ENCODE assay signal across 16 cellular contexts in the genomic region with DNA sequence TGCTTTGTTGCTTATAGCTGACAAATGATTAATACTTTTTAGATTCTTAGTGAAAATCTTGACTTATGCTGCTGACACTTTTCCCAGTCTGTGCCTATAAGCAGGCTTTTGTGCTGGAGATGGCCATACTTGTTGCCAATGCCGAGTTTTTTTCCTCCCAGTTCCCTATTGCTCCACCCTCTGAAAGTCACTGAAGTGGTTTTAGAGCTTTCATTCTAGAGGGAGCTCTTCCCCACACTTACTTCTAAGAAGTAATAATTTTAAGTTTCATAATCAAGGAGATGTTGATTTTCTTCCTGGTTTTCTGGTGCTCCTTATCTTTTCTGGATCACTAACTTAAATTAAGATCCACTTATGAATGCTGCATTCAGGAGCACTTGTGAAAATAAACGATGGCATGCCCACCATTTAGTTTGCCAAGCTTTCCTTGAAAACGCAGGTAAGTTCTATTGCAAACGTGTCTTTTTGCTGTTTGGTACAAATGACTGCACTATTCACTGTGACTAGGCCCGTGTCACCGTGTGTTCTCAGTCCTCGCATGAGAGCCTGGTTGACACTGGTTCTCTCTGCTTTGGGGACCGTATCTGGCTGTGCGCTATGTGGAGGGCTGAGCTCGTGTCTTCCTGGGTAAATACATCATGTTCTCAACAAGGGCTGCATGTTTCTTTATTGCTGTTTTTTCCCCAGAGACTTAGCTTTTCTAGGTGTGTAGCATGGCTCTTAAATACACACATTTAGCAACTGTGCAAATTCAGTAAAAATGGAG. TPM values are rescaled to one million over a fixed set of nuclear protein-coding genes. Genes with fewer than 3 reads are reported as not detected.
A peak's percentile ranks its signal among the peaks of the same experiment; 100 is the strongest.
DNase-seq lines count a peak whose midpoint lies in the region; ATAC-seq and TF ChIP-seq lines count a peak whose summit lies in the region.
"Had no signal": no experiment of that assay in that cellular context is flagged by ENCODE, and none has a peak within 500 bp of the region (broad histone marks: within the 10 kb centered on the region; RNA-seq: fewer than 3 reads in every experiment).

No MANE protein-coding gene starts in this region.

- H3K9me3 Mint-ChIP-seq in MCF 10A (ENCODE audit: unreplicated experiment) = no peaks in the 10 kb centered on the region

- no peak overlapping the region for H3K4me3 ChIP-seq in fibroblast of the aortic adventitia (ENCODE audit: low read depth, low read length)
- H3K4me3 ChIP-seq: skin epidermis had no signal

- DNase-seq in ELR (ENCODE audit: low read depth) = peak; percentile 6
- DNase-seq in OCI-M1 (lab: John Stamatoyannopoulos, UW) = peak; percentile 47
- DNase-seq in fibroblast of the aortic adventitia (ENCODE audit: low read depth) = peak; percentile 32
- no peak for DNase-seq in activated CD8-positive, alpha-beta memory T cell treated with anti-CD3 and anti-CD28 coated beads for 24 hours
- no peak for DNase-seq in MCF 10A (ENCODE audit: unreplicated experiment)
- DNase-seq: H7; NK-92 treated with Interleukin-12 subunit alpha and Interleukin-12 subunit beta, amount 100 ng/mL, for 24 hours; nucleus accumbens; stimulated activated naive CD4-positive, alpha-beta T cell treated with Interleukin-2 at 50 U/mL for 16 hours had no signal

- intact Hi-C loops in MCF 10A (cut with micrococcal nuclease) = no loop called here

- TF ChIP-seq CTCF in 22Rv1 (IDR thresholded peaks at IDR 0.05) (peak; percentile 3; the same call in 1 of the 2 replicates), fibroblast of the aortic adventitia (IDR thresholded peaks at IDR 0.05; ENCODE audit: insufficient read depth, low read length) (no peak), MCF 10A (IDR thresholded peaks at IDR 0.05; ENCODE audit: unreplicated experiment) (no peak)

- BruUV-seq in MCF 10A (replicated peaks; lab: Mats Ljungman, UMichigan) = no TSS peak

- ATAC-seq in SK-N-SH treated with all-trans-retinoic acid at 6 μM for 48 hours (no peak), GM19328 (IDR thresholded peaks at IDR 0.05; ENCODE audit: unreplicated experiment) (no peak)

- H3K4me3 Mint-ChIP-seq in MCF 10A (ENCODE audit: unreplicated experiment) = no peak overlapping the region

- peaks cover 14% of the 10 kb centered on the region for H3K36me3 Mint-ChIP-seq in MCF 10A (ENCODE audit: insufficient read depth, unreplicated experiment)

- H3K27ac ChIP-seq in 22Rv1 = no peak overlapping the region
- H3K27ac ChIP-seq: skin epidermis had no signal

- H3K4me1 Mint-ChIP-seq in MCF 10A (ENCODE audit: insufficient read depth, unreplicated experiment) = peaks cover 6% of the 10 kb centered on the region

- no peak overlapping the region for H3K27ac Mint-ChIP-seq in MCF 10A (ENCODE audit: low read depth, unreplicated experiment)

- POLR2A ChIA-PET in MCF 10A (lab: Yijun Ruan, JAX) = interaction anchor here (0.7 to 1.1 kb wide), 4 partner anchors 24 to 592 kb away, joined by 3 to 6 read pairs (median 4); a partner anchor contains a TSS

- H3K27me3 Mint-ChIP-seq in MCF 10A (ENCODE audit: insufficient read depth, unreplicated experiment) = no peaks in the 10 kb centered on the region

- CTCF ChIA-PET in MCF 10A (lab: Yijun Ruan, JAX) = interaction anchor here (1.1 to 1.5 kb wide), 4 partner anchors 20 to 174 kb away, joined by 3 to 5 read pairs (median 4); no protein-coding TSS in a partner anchor

TF ChIP-seq in SK-N-SH treated with all-trans-retinoic acid at 6 μM for 48 hours, 23 proteins besides CTCF, POLR2A, EP300 and RAD21:
- TF ChIP-seq ZNF565 (CRISPR knock-in tag; conservative IDR thresholded peaks at IDR 0.05; ENCODE audit: low read depth) = no peak

RNA-seq across cellular contexts. Expression of a gene that starts 50.2 kb away (rescaled TPM):
- total RNA-seq in fibroblast of the aortic adventitia (ENCODE audit: low replicate concordance) (not detected in 2 replicates), MCF 10A (2022) (not detected in 2 replicates)
- total RNA-seq: activated CD8-positive, alpha-beta memory T cell treated with anti-CD3 and anti-CD28 coated beads for 36 hours; H7; LHCN-M2; vagina had no signal

Comparison
In these comparisons a context has a peak if more than half of its experiments do, and no peak if none do; other contexts are left out.
1. DNase-seq: peak in ELR (single experiment), OCI-M1 (single experiment) and fibroblast of the aortic adventitia (single experiment); none in activated CD8-positive, alpha-beta memory T cell treated with anti-CD3 and anti-CD28 coated beads for 24 hours (single experiment) and MCF 10A (single experiment).